In the genomic region with DNA sequence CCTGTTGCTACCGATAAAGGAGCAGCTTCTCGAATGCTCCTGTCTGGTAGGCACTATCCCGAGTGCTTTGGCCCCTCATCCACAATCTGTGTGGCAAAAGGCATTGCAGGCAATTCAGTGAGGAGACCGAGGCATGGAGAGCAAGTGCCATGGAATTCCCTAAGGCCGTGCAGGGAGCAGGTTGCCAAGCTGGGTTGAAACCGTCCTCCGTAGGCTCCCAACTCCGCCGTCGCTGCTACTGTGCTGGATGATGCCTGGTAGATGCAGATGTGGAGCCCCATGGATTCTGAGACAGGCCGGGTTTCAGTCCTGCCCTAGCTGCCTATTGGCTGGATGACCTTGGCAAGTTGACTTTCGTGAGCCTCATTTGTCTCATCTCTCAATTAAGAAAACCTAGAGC, we compare ENCODE assay signal across 20 cellular contexts.
"Had no signal": no experiment of that assay in that cellular context is flagged by ENCODE, and none has a peak within 500 bp of the region (broad histone marks: within the 10 kb centered on the region; RNA-seq: fewer than 3 reads in every experiment).

No MANE protein-coding gene starts in this region.

- H3K27ac ChIP-seq: right atrium auricular region, spleen, thoracic aorta, uterus had no signal

- H3K4me3 ChIP-seq: right atrium auricular region, spleen, thoracic aorta, uterus had no signal

- H3K27me3 ChIP-seq: right atrium auricular region, uterus had no signal

- ATAC-seq: activated CD4-positive, alpha-beta T cell treated with anti-CD3 and anti-CD28 coated beads for 36 hours; activated CD8-positive, alpha-beta memory T cell treated with anti-CD3 and anti-CD28 coated beads, Interleukin-2, amount 10 ng/mL, durations not matched to agents 7 days and 5 days; activated CD8-positive, alpha-beta T cell treated with anti-CD3 and anti-CD28 coated beads, Interleukin-2, amount 10 ng/mL, durations not matched to agents 7 days and 5 days; activated naive CD4-positive, alpha-beta T cell treated with anti-CD3 and anti-CD28 coated beads, Interleukin-2, amount 50 U/mL, for 72 hours; left colon; naive thymus-derived CD4-positive, alpha-beta T cell; stimulated activated naive CD8-positive, alpha-beta T cell treated with anti-CD3 and anti-CD28 coated beads, Interleukin-15, Interleukin-2, amounts not matched to agents 100 U/mL and 50 U/mL, for 24 hours had no signal

- H3K36me3 ChIP-seq: right atrium auricular region, spleen, thoracic aorta, uterus had no signal

- DNase-seq: activated CD4-positive, alpha-beta T cell treated with anti-CD3 and anti-CD28 coated beads for 36 hours; activated CD4-positive, CD25-positive, alpha-beta regulatory T cell; activated CD8-positive, alpha-beta memory T cell treated with anti-CD3 and anti-CD28 coated beads, Interleukin-2, amount 10 ng/mL, durations not matched to agents 7 days and 5 days; activated CD8-positive, alpha-beta T cell treated with anti-CD3 and anti-CD28 coated beads, Interleukin-2, amount 10 ng/mL, durations not matched to agents 7 days and 5 days; activated T-cell treated with anti-CD3 and anti-CD28 coated beads, Interleukin-2, amount 50 U/mL, for 48 hours; effector CD8-positive, alpha-beta T cell; glutamatergic neuron; hippocampal formation; kidney; left colon; mammary epithelial cell; naive thymus-derived CD4-positive, alpha-beta T cell; occipital lobe; spleen; stimulated activated CD4-positive, alpha-beta T cell treated with anti-CD3 and anti-CD28 coated beads, Interleukin-4, amount 100 ng/mL, for 1 hour; stimulated activated naive CD8-positive, alpha-beta T cell treated with anti-CD3 and anti-CD28 coated beads, Interleukin-15, Interleukin-2, amounts not matched to agents 100 U/mL and 50 U/mL, for 24 hours; uterus had no signal

- H3K4me1 ChIP-seq: uterus had no signal

- H3K9me3 ChIP-seq: right atrium auricular region, spleen, thoracic aorta, uterus had no signal
